Comparison of ENCODE assay signal across 35 cellular contexts in genomic region chrX:140299411-140299810, GRCh38.
"Had no signal": no experiment of that assay in that cellular context is flagged by ENCODE, and none has a peak within 500 bp of the region (broad histone marks: within the 10 kb centered on the region; RNA-seq: fewer than 3 reads in every experiment).

No MANE protein-coding gene starts in this region.

- H3K36me3 Mint-ChIP-seq: activated CD4-positive, alpha-beta memory T cell treated with anti-CD3 and anti-CD28 coated beads for 36 hours; activated CD8-positive, alpha-beta memory T cell treated with anti-CD3 and anti-CD28 coated beads, Interleukin-2, amount 10 ng/mL, durations not matched to agents 7 days and 5 days; activated naive CD4-positive, alpha-beta T cell treated with anti-CD3 and anti-CD28 coated beads, Interleukin-2, amount 50 U/mL, for 24 hours; activated naive CD8-positive, alpha-beta T cell treated with anti-CD3 and anti-CD28 coated beads for 36 hours had no signal

- H3K36me3 ChIP-seq: adrenal gland, brain microvascular endothelial cell, esophagus muscularis mucosa, gastrocnemius medialis, heart left ventricle had no signal

- H3K27me3 Mint-ChIP-seq: activated CD4-positive, alpha-beta memory T cell treated with anti-CD3 and anti-CD28 coated beads for 36 hours; activated CD4-positive, alpha-beta T cell treated with anti-CD3 and anti-CD28 coated beads for 36 hours; activated CD4-positive, alpha-beta T cell treated with anti-CD3 and anti-CD28 coated beads, Interleukin-2, amount 10 ng/mL, durations not matched to agents 24 days and 14 days; activated CD8-positive, alpha-beta memory T cell treated with anti-CD3 and anti-CD28 coated beads, Interleukin-2, amount 10 ng/mL, durations not matched to agents 7 days and 5 days; activated naive CD4-positive, alpha-beta T cell treated with anti-CD3 and anti-CD28 coated beads, Interleukin-2, amount 50 U/mL, for 24 hours; activated naive CD8-positive, alpha-beta T cell treated with anti-CD3 and anti-CD28 coated beads for 36 hours; activated naive CD8-positive, alpha-beta T cell treated with anti-CD3 and anti-CD28 coated beads, Interleukin-2, amount 50 U/mL, for 24 hours; central memory CD8-positive, alpha-beta T cell; effector memory CD8-positive, alpha-beta T cell; T-helper 17 cell had no signal

- H3K4me3 Mint-ChIP-seq: activated CD4-positive, alpha-beta memory T cell treated with anti-CD3 and anti-CD28 coated beads for 36 hours; activated CD4-positive, alpha-beta T cell treated with anti-CD3 and anti-CD28 coated beads for 36 hours; activated CD4-positive, alpha-beta T cell treated with anti-CD3 and anti-CD28 coated beads, Interleukin-2, amount 10 ng/mL, durations not matched to agents 24 days and 14 days; activated CD8-positive, alpha-beta memory T cell treated with anti-CD3 and anti-CD28 coated beads, Interleukin-2, amount 10 ng/mL, durations not matched to agents 7 days and 5 days; activated CD8-positive, alpha-beta T cell treated with anti-CD3 and anti-CD28 coated beads, Interleukin-2, amount 10 ng/mL, durations not matched to agents 7 days and 5 days; activated naive CD4-positive, alpha-beta T cell treated with anti-CD3 and anti-CD28 coated beads for 36 hours; activated naive CD4-positive, alpha-beta T cell treated with anti-CD3 and anti-CD28 coated beads, Interleukin-2, amount 50 U/mL, for 24 hours; activated naive CD8-positive, alpha-beta T cell treated with anti-CD3 and anti-CD28 coated beads for 36 hours; activated naive CD8-positive, alpha-beta T cell treated with anti-CD3 and anti-CD28 coated beads, Interleukin-2, amount 50 U/mL, for 24 hours; activated T-helper 1 cell treated with anti-CD3 and anti-CD28 coated beads, Interleukin-12 subunit alpha, Interleukin-12 subunit beta, Interleukin-2, Interleukin-4 antibody, amounts not matched to agents 30 ng/mL and 10 ng/mL and 1 ng/mL, durations not matched to agents 14 hours and 24 hours and 36 hours; central memory CD8-positive, alpha-beta T cell; effector memory CD8-positive, alpha-beta T cell; T-helper 17 cell; T-helper 2 cell treated with Interferon-gamma antibody and Interleukin-4, amounts not matched to agents 5 μg/mL and 100 μg/mL, for 36 hours had no signal

- H3K9me3 ChIP-seq: adrenal gland, gastrocnemius medialis had no signal

- H3K4me3 ChIP-seq: adrenal gland, esophagus muscularis mucosa, gastrocnemius medialis, heart left ventricle had no signal

- ATAC-seq: activated CD4-positive, alpha-beta T cell treated with anti-CD3 and anti-CD28 coated beads for 36 hours; activated CD8-positive, alpha-beta memory T cell treated with anti-CD3 and anti-CD28 coated beads, Interleukin-2, amount 10 ng/mL, durations not matched to agents 7 days and 5 days; activated CD8-positive, alpha-beta T cell treated with anti-CD3 and anti-CD28 coated beads, Interleukin-2, amount 10 ng/mL, durations not matched to agents 7 days and 5 days; activated naive CD8-positive, alpha-beta T cell treated with anti-CD3 and anti-CD28 coated beads, Interleukin-2, amount 50 U/mL, for 24 hours; effector memory CD8-positive, alpha-beta T cell; foreskin keratinocyte; gastrocnemius medialis; heart left ventricle; T-helper 17 cell had no signal

- H3K4me1 Mint-ChIP-seq: activated CD4-positive, alpha-beta T cell treated with anti-CD3 and anti-CD28 coated beads for 36 hours; activated CD4-positive, alpha-beta T cell treated with anti-CD3 and anti-CD28 coated beads, Interleukin-2, amount 10 ng/mL, durations not matched to agents 24 days and 14 days; activated CD8-positive, alpha-beta memory T cell treated with anti-CD3 and anti-CD28 coated beads, Interleukin-2, amount 10 ng/mL, durations not matched to agents 7 days and 5 days; activated naive CD4-positive, alpha-beta T cell treated with anti-CD3 and anti-CD28 coated beads, Interleukin-2, amount 50 U/mL, for 24 hours; activated naive CD8-positive, alpha-beta T cell treated with anti-CD3 and anti-CD28 coated beads for 36 hours; activated naive CD8-positive, alpha-beta T cell treated with anti-CD3 and anti-CD28 coated beads, Interleukin-2, amount 50 U/mL, for 24 hours; central memory CD8-positive, alpha-beta T cell; T-helper 17 cell had no signal

- H3K27ac Mint-ChIP-seq: activated CD4-positive, alpha-beta memory T cell treated with anti-CD3 and anti-CD28 coated beads for 36 hours; activated CD4-positive, alpha-beta T cell treated with anti-CD3 and anti-CD28 coated beads for 36 hours; activated CD4-positive, alpha-beta T cell treated with anti-CD3 and anti-CD28 coated beads, Interleukin-2, amount 10 ng/mL, durations not matched to agents 24 days and 14 days; activated CD8-positive, alpha-beta memory T cell treated with anti-CD3 and anti-CD28 coated beads, Interleukin-2, amount 10 ng/mL, durations not matched to agents 7 days and 5 days; activated CD8-positive, alpha-beta T cell treated with anti-CD3 and anti-CD28 coated beads, Interleukin-2, amount 10 ng/mL, durations not matched to agents 7 days and 5 days; activated naive CD4-positive, alpha-beta T cell treated with anti-CD3 and anti-CD28 coated beads for 36 hours; activated naive CD4-positive, alpha-beta T cell treated with anti-CD3 and anti-CD28 coated beads, Interleukin-2, amount 50 U/mL, for 24 hours; activated naive CD8-positive, alpha-beta T cell treated with anti-CD3 and anti-CD28 coated beads for 36 hours; activated naive CD8-positive, alpha-beta T cell treated with anti-CD3 and anti-CD28 coated beads, Interleukin-2, amount 50 U/mL, for 24 hours; activated T-helper 1 cell treated with anti-CD3 and anti-CD28 coated beads, Interleukin-12 subunit alpha, Interleukin-12 subunit beta, Interleukin-2, Interleukin-4 antibody, amounts not matched to agents 30 ng/mL and 10 ng/mL and 1 ng/mL, durations not matched to agents 14 hours and 24 hours and 36 hours; activated T-helper 2 cell treated with anti-CD3 and anti-CD28 coated beads, Interferon-gamma antibody, Interleukin-2, Interleukin-4, amounts not matched to agents 10 μg/mL and 5 μg/mL and 100 μg/mL, durations not matched to agents 14 hours and 24 hours and 36 hours; effector memory CD8-positive, alpha-beta T cell; T-helper 17 cell; T-helper 2 cell treated with Interferon-gamma antibody and Interleukin-4, amounts not matched to agents 5 μg/mL and 100 μg/mL, for 36 hours had no signal

- H3K4me1 ChIP-seq: adrenal gland, esophagus muscularis mucosa, foreskin keratinocyte, gastrocnemius medialis, heart left ventricle had no signal

- DNase-seq: activated CD4-positive, alpha-beta memory T cell treated with anti-CD3 and anti-CD28 coated beads for 36 hours; activated CD4-positive, alpha-beta T cell treated with anti-CD3 and anti-CD28 coated beads for 36 hours; activated CD4-positive, alpha-beta T cell treated with anti-CD3 and anti-CD28 coated beads, Interleukin-2, amount 10 ng/mL, durations not matched to agents 24 days and 14 days; activated CD4-positive, CD25-positive, alpha-beta regulatory T cell; activated CD4-positive, CD25-positive, alpha-beta regulatory T cell treated with anti-CD3 and anti-CD28 coated beads, Interleukin-2, amount 50 U/mL, for 72 hours; activated CD8-positive, alpha-beta memory T cell treated with anti-CD3 and anti-CD28 coated beads, Interleukin-2, amount 10 ng/mL, durations not matched to agents 7 days and 5 days; activated CD8-positive, alpha-beta memory T cell treated with anti-CD3 and anti-CD28 coated beads, Interleukin-2, amount 50 U/mL, for 4 hours; activated CD8-positive, alpha-beta T cell treated with anti-CD3 and anti-CD28 coated beads, Interleukin-2, amount 10 ng/mL, durations not matched to agents 7 days and 5 days; activated effector memory CD4-positive, alpha-beta T cell treated with anti-CD3 and anti-CD28 coated beads, Interleukin-2, amount 50 U/mL, for 16 hours; activated naive CD4-positive, alpha-beta T cell treated with anti-CD3 and anti-CD28 coated beads for 36 hours; activated naive CD8-positive, alpha-beta T cell treated with anti-CD3 and anti-CD28 coated beads for 36 hours; activated naive CD8-positive, alpha-beta T cell treated with anti-CD3 and anti-CD28 coated beads, Interleukin-2, amount 50 U/mL, for 24 hours; activated T-cell treated with anti-CD3 and anti-CD28 coated beads, Interleukin-2, amount 50 U/mL, for 1 hour; activated T-cell treated with anti-CD3 and anti-CD28 coated beads, Interleukin-2, amount 50 U/mL, for 48 hours; adrenal gland; amygdala; aorta; brain microvascular endothelial cell; cortex of kidney; dermis blood vessel endothelial cell; effector CD4-positive, alpha-beta T cell; effector memory CD8-positive, alpha-beta T cell; erythroblast; foreskin keratinocyte; gastrocnemius medialis; glutamatergic neuron; heart left ventricle; T-helper 17 cell had no signal

- H3K27me3 ChIP-seq: adrenal gland, brain microvascular endothelial cell, esophagus muscularis mucosa, foreskin keratinocyte, gastrocnemius medialis, heart left ventricle had no signal

- H3K9me3 Mint-ChIP-seq: activated CD4-positive, alpha-beta memory T cell treated with anti-CD3 and anti-CD28 coated beads for 36 hours; activated CD4-positive, alpha-beta T cell treated with anti-CD3 and anti-CD28 coated beads, Interleukin-2, amount 10 ng/mL, durations not matched to agents 24 days and 14 days; activated naive CD4-positive, alpha-beta T cell treated with anti-CD3 and anti-CD28 coated beads for 36 hours; activated naive CD4-positive, alpha-beta T cell treated with anti-CD3 and anti-CD28 coated beads, Interleukin-2, amount 50 U/mL, for 24 hours; activated naive CD8-positive, alpha-beta T cell treated with anti-CD3 and anti-CD28 coated beads for 36 hours; activated naive CD8-positive, alpha-beta T cell treated with anti-CD3 and anti-CD28 coated beads, Interleukin-2, amount 50 U/mL, for 24 hours; activated T-helper 1 cell treated with anti-CD3 and anti-CD28 coated beads, Interleukin-12 subunit alpha, Interleukin-12 subunit beta, Interleukin-2, Interleukin-4 antibody, amounts not matched to agents 30 ng/mL and 10 ng/mL and 1 ng/mL, durations not matched to agents 14 hours and 24 hours and 36 hours; activated T-helper 2 cell treated with anti-CD3 and anti-CD28 coated beads, Interferon-gamma antibody, Interleukin-2, Interleukin-4, amounts not matched to agents 10 μg/mL and 5 μg/mL and 100 μg/mL, durations not matched to agents 14 hours and 24 hours and 36 hours; T-helper 2 cell treated with Interferon-gamma antibody and Interleukin-4, amounts not matched to agents 5 μg/mL and 100 μg/mL, for 36 hours had no signal

- FAIRE-seq: bronchial epithelial cell had no signal

- H3K27ac ChIP-seq: adrenal gland, brain microvascular endothelial cell, esophagus muscularis mucosa, foreskin keratinocyte, gastrocnemius medialis, heart left ventricle had no signal
